27 cellular contexts compared by ENCODE assay signal in the genomic region with DNA sequence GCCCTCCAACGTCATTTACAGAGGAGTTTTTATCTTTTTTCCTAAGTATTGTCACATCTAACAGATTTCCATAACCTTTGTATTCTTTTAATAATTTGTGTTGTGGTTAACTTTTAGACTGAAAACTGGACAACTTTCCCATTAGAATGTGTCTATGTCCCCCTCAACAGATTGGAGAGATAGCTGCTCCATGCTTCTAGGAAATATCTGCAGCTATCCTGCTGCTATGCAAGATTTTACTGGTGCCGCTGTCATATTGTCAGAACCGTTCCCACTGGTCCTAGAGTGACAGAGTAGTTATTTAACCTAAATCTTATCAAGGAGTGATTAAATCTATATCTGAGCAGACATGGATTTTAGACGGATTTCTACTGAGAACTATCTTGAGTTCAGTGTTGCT.
"Had no signal": no experiment of that assay in that cellular context is flagged by ENCODE, and none has a peak within 500 bp of the region (broad histone marks: within the 10 kb centered on the region; RNA-seq: fewer than 3 reads in every experiment).

No MANE protein-coding gene starts in this region.

- H3K4me1 Mint-ChIP-seq: naive thymus-derived CD8-positive, alpha-beta T cell; stimulated activated naive CD8-positive, alpha-beta T cell treated with anti-CD3 and anti-CD28 coated beads, Interleukin-15, amount 100 ng/mL, for 72 hours had no signal

- H3K36me3 ChIP-seq: left lung, lower lobe of right lung, neural progenitor cell, neutrophil, right atrium auricular region, right lobe of liver, tibial nerve, uterus had no signal

- H3K27ac ChIP-seq: left lung, lower lobe of right lung, neural progenitor cell, neutrophil, parathyroid adenoma, right atrium auricular region, right lobe of liver, tibial nerve, uterus had no signal

- H3K27me3 Mint-ChIP-seq: naive thymus-derived CD8-positive, alpha-beta T cell; stimulated activated memory B cell treated with anti-CD40 and anti-IgM and Interleukin-4, amounts not matched to agents 10 μg/mL and 1 μg/mL and 100 μg/mL, for 72 hours; stimulated activated naive CD8-positive, alpha-beta T cell treated with anti-CD3 and anti-CD28 coated beads, Interleukin-15, amount 100 ng/mL, for 72 hours; type B pancreatic cell had no signal

- H3K4me2 ChIP-seq: neural progenitor cell, smooth muscle cell had no signal

- DNase-seq: hippocampal formation; kidney; left colon; left lung; lower lobe of right lung; mammary epithelial cell; mesenchymal stem cell; naive thymus-derived CD8-positive, alpha-beta T cell; nephron progenitor cell; occipital lobe; right lobe of liver; stimulated activated CD4-positive, alpha-beta T cell treated with anti-CD3 and anti-CD28 coated beads, Interleukin-1b, Interleukin-23, amount 100 ng/mL, for 48 hours; stimulated activated CD4-positive, alpha-beta T cell treated with anti-CD3 and anti-CD28 coated beads, Interleukin-2, amount 100 ng/mL, for 48 hours; stimulated activated CD4-positive, alpha-beta T cell treated with anti-CD3 and anti-CD28 coated beads, Interleukin-4, amount 100 ng/mL, for 4 hours; stimulated activated CD8-positive, alpha-beta memory T cell treated with anti-CD3 and anti-CD28 coated beads, Interleukin-4, amount 100 ng/mL, for 48 hours; stimulated activated naive CD4-positive, alpha-beta T cell treated with Interleukin-2 at 50 U/mL for 16 hours; stimulated activated naive CD8-positive, alpha-beta T cell treated with anti-CD3 and anti-CD28 coated beads, Interleukin-15, amount 100 ng/mL, for 72 hours; substantia nigra; uterus had no signal

- H3K9me3 ChIP-seq: left lung, lower lobe of right lung, neutrophil, right atrium auricular region, right lobe of liver, tibial nerve, uterus had no signal

- H3K79me2 ChIP-seq: parathyroid adenoma had no signal

- H3K4me1 ChIP-seq: left lung, lower lobe of right lung, parathyroid adenoma, uterus had no signal

- H3K9me3 Mint-ChIP-seq: naive thymus-derived CD8-positive, alpha-beta T cell; nephron progenitor cell; neural progenitor cell; stimulated activated memory B cell treated with anti-CD40 and anti-IgM and Interleukin-4, amounts not matched to agents 10 μg/mL and 1 μg/mL and 100 μg/mL, for 72 hours; stimulated activated naive CD8-positive, alpha-beta T cell treated with anti-CD3 and anti-CD28 coated beads, Interleukin-15, amount 100 ng/mL, for 72 hours; type B pancreatic cell had no signal

- H2AFZ ChIP-seq: neural progenitor cell, parathyroid adenoma had no signal

- H3K27me3 ChIP-seq: left lung, neural progenitor cell, neutrophil, right atrium auricular region, right lobe of liver, tibial nerve, uterus had no signal

- H3K9ac ChIP-seq: neural progenitor cell, parathyroid adenoma had no signal

- ATAC-seq: left colon; left lung; lower lobe of right lung; naive thymus-derived CD8-positive, alpha-beta T cell; right lobe of liver; stimulated activated memory B cell treated with anti-CD40 and anti-IgM and Interleukin-4, amounts not matched to agents 10 μg/mL and 1 μg/mL and 100 μg/mL, for 72 hours; stimulated activated naive CD8-positive, alpha-beta T cell treated with anti-CD3 and anti-CD28 coated beads, Interleukin-15, amount 100 ng/mL, for 72 hours had no signal

- H3K36me3 Mint-ChIP-seq: naive thymus-derived CD8-positive, alpha-beta T cell; neural progenitor cell; stimulated activated memory B cell treated with anti-CD40 and anti-IgM and Interleukin-4, amounts not matched to agents 10 μg/mL and 1 μg/mL and 100 μg/mL, for 72 hours; type B pancreatic cell had no signal

- H3K4me3 ChIP-seq: left lung, lower lobe of right lung, neural progenitor cell, right atrium auricular region, right lobe of liver, smooth muscle cell, tibial nerve, uterus had no signal

- H3K4me3 Mint-ChIP-seq: naive thymus-derived CD8-positive, alpha-beta T cell; nephron progenitor cell; neural progenitor cell; stimulated activated memory B cell treated with anti-CD40 and anti-IgM and Interleukin-4, amounts not matched to agents 10 μg/mL and 1 μg/mL and 100 μg/mL, for 72 hours; stimulated activated naive CD8-positive, alpha-beta T cell treated with anti-CD3 and anti-CD28 coated beads, Interleukin-15, amount 100 ng/mL, for 72 hours; type B pancreatic cell had no signal

- H3K27ac Mint-ChIP-seq: naive thymus-derived CD8-positive, alpha-beta T cell; nephron progenitor cell; neural progenitor cell; stimulated activated memory B cell treated with anti-CD40 and anti-IgM and Interleukin-4, amounts not matched to agents 10 μg/mL and 1 μg/mL and 100 μg/mL, for 72 hours; stimulated activated naive CD8-positive, alpha-beta T cell treated with anti-CD3 and anti-CD28 coated beads, Interleukin-15, amount 100 ng/mL, for 72 hours; type B pancreatic cell had no signal
